In the genomic region with DNA sequence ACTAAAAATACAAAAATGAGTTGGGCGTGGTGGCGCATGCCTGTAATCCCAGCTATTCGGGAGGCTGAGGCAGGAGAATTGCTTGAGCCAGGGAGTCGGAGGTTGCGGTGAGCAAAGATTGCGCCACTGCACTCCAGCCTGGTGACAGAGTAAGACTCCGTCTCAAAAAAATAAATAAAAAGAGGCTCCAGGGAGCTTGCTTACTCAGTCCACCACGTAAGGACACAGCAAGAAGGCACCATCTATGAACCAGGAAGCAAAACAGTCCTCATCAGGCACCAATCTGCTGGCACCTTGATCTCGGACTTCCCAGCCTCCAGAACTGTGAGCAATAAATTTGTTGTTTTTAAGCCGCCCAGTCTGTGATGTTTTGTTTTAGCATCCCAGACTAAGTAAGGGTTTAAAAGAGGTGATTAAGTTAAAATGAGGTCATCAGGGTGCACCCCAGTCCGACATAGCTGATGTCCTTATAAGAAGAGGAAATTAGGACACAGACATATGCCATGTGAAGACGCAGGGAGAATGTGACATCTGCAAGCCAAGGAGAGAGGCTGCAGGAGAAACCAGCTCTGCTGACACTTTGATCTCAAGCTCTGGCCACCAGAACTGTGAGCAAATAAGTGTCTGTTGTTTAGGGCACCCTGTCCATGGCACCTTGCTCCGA, we compare ENCODE assay signal across 2 cellular contexts.
TF ChIP-seq lines count a peak whose summit lies in the region.

No MANE protein-coding gene starts in this region.

TF ChIP-seq in endothelial cell of umbilical vein, 7 proteins besides CTCF, POLR2A, EP300 and RAD21:
- TF ChIP-seq POLR2AphosphoS5 (IDR thresholded peaks at IDR 0.05; ENCODE audit: insufficient read depth, low read depth, low read length) (no peak), EZH2 (IDR thresholded peaks at IDR 0.05; ENCODE audit: borderline replicate concordance, low read depth, low read length, severe bottlenecking) (no peak), MAX (IDR thresholded peaks at IDR 0.05; ENCODE audit: insufficient read depth, insufficient read length) (no peak), FOS (IDR thresholded peaks at IDR 0.05; ENCODE audit: borderline replicate concordance, insufficient read depth, low read length) (no peak), MYC (IDR thresholded peaks at IDR 0.05; ENCODE audit: low read depth, low read length) (no peak), GATA2 (IDR thresholded peaks at IDR 0.05; ENCODE audit: insufficient read depth, insufficient read length, low read depth, low read length) (no peak)

TF ChIP-seq in WTC11, 78 proteins besides CTCF, POLR2A, EP300 and RAD21:
- TF ChIP-seq SMAD3 (CRISPR knock-in tag; IDR thresholded peaks at IDR 0.05; ENCODE audit: borderline replicate concordance) (no peak), ZMAT4 (CRISPR knock-in tag; IDR thresholded peaks at IDR 0.05) (no peak), SP1 (CRISPR knock-in tag; conservative IDR thresholded peaks at IDR 0.05) (no peak), KAT7 (CRISPR knock-in tag; IDR thresholded peaks at IDR 0.05; ENCODE audit: borderline replicate concordance) (no peak), NR1H2 (CRISPR knock-in tag; IDR thresholded peaks at IDR 0.05) (no peak), FOXP1 (CRISPR knock-in tag; IDR thresholded peaks at IDR 0.05; ENCODE audit: borderline replicate concordance) (no peak), HMGA2 (CRISPR knock-in tag; IDR thresholded peaks at IDR 0.05) (no peak), ZNF532 (CRISPR knock-in tag; IDR thresholded peaks at IDR 0.05; ENCODE audit: borderline replicate concordance) (no peak), FOXJ3 (CRISPR knock-in tag; IDR thresholded peaks at IDR 0.05; ENCODE audit: borderline replicate concordance) (no peak), GRHL2 (CRISPR knock-in tag; IDR thresholded peaks at IDR 0.05; ENCODE audit: insufficient replicate concordance, severe bottlenecking) (no peak), NFE2L1 (CRISPR knock-in tag; IDR thresholded peaks at IDR 0.05) (no peak), E2F1 (CRISPR knock-in tag; IDR thresholded peaks at IDR 0.05) (no peak)
